8 cellular contexts compared by ENCODE assay signal in the genomic region with DNA sequence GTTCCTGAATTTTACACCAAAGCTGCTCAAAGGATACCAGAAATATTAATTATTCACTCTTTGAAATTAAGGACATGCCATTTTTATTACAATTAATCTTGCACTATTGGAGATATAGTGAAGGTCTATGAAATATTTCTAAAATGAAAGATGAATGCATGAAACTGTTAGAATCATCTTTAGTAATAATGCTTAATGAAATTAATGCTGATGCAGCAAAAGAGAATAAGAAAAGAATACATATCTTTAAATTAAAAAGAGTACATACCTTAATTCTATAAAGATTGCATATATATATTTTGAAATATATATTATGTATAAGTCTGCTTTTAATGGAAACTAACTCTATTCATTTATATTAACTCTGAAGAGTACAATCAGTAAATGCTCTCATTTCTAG.
"Had no signal": no experiment of that assay in that cellular context is flagged by ENCODE, and none has a peak within 500 bp of the region (broad histone marks: within the 10 kb centered on the region; RNA-seq: fewer than 3 reads in every experiment).

No MANE protein-coding gene starts in this region.

- H3K4me2 ChIP-seq: KMS-11 had no signal

- DNase-seq: GOT3, H9, HCEC 1CT, Karpas-422, KBM-7 had no signal

- H3K9ac ChIP-seq: KMS-11 had no signal

- H3K27ac ChIP-seq: KMS-11 had no signal

- FAIRE-seq: H54, HTR-8/SVneo had no signal
